ENCODE assay signal across 1 cellular context in the genomic region with DNA sequence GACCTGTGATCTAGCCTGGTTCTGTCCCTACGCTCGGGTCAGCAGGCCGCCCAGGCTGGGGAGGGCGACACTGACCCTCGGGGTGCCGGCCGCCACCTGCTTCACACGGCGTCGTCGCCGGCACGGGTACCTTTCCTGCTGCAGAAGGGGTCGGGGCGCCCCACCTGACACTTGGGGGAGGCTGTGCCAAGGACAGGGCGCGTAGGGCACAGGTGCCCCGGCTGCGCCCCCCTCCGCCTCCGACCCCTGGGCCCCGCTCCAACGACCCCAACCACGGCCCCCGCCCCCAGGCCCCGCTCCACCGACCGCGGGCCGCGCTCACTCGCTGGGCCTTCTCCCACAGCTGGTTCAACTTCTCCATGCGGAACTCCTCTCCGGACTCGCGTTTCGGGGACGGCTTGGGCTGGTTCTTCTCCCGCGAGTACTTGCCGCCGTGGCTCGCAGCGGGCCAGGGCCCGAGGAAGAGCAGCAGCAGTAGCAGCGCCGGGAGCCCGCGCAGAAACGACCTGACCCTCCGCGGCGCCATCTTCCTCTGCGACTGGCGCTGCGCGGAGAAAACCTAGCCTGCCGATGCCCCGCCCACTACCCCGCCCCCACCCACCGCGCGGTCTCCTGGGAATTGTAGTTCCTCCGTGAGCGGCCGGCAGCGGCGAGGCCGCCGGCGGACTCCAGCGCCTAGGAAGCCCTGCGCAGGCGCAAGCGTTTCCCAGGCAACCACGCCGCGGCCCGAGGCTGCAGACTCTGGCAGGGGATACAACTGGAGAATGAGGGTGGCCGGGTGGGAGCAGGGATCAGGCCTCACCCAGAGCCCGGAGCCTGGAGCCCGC.
TF ChIP-seq lines count a peak whose summit lies in the region.

A gene with protein sequence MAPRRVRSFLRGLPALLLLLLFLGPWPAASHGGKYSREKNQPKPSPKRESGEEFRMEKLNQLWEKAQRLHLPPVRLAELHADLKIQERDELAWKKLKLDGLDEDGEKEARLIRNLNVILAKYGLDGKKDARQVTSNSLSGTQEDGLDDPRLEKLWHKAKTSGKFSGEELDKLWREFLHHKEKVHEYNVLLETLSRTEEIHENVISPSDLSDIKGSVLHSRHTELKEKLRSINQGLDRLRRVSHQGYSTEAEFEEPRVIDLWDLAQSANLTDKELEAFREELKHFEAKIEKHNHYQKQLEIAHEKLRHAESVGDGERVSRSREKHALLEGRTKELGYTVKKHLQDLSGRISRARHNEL (minus strand): TSS at position 536 of the 827 bp plus-strand sequence. CDS start 10 bp downstream, at position 526.

TF ChIP-seq in HepG2, 621 proteins besides CTCF, POLR2A, EP300 and RAD21 (continued from another document and continues in another):
- TF ChIP-seq, protein P1, sequence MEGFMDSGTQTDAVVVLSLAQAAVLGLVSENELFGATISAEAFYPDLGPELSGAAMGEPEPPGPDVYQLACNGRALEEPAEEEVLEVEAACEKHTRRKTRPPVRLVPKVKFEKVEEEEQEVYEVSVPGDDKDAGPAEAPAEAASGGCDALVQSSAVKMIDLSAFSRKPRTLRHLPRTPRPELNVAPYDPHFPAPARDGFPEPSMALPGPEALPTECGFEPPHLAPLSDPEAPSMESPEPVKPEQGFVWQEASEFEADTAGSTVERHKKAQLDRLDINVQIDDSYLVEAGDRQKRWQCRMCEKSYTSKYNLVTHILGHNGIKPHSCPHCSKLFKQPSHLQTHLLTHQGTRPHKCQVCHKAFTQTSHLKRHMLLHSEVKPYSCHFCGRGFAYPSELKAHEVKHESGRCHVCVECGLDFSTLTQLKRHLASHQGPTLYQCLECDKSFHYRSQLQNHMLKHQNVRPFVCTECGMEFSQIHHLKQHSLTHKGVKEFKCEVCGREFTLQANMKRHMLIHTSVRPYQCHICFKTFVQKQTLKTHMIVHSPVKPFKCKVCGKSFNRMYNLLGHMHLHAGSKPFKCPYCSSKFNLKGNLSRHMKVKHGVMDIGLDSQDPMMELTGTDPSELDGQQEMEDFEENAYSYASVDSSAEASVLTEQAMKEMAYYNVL (CRISPR knock-in tag; IDR thresholded peaks at IDR 0.05; ENCODE audit: borderline replicate concordance): no peak
- TF ChIP-seq ZNF839 (CRISPR knock-in tag; IDR thresholded peaks at IDR 0.05; ENCODE audit: borderline replicate concordance) (no peak), ZNF326 (CRISPR knock-in tag; IDR thresholded peaks at IDR 0.05; ENCODE audit: borderline replicate concordance) (no peak), ZNF747 (CRISPR knock-in tag; IDR thresholded peaks at IDR 0.05; ENCODE audit: borderline replicate concordance) (0 out of 2 replicates have a peak, but pooled peaks have one; percentile 25), HNRNPLL (IDR thresholded peaks at IDR 0.05; ENCODE audit: low read depth, low read length, poor library complexity, severe bottlenecking) (peak; percentile 62), ZNF678 (CRISPR knock-in tag; IDR thresholded peaks at IDR 0.05) (0 out of 2 replicates have a peak, but pooled peaks have one; percentile 17), REST (IDR thresholded peaks at IDR 0.05; ENCODE audit: borderline replicate concordance in 1 of 2, low read depth in 1 of 2, low read length in 2 of 2) (peak in 1 of 2 experiments; percentile 69; a peak in 1 of 4 replicates), AHR (CRISPR knock-in tag; IDR thresholded peaks at IDR 0.05) (no peak), MTERF4 (CRISPR knock-in tag; IDR thresholded peaks at IDR 0.05) (peak; percentile 88; the same call in 1 of the 2 replicates), ZFP36L2 (CRISPR knock-in tag; IDR thresholded peaks at IDR 0.05) (no peak), CHD4 (IDR thresholded peaks at IDR 0.05; ENCODE audit: borderline replicate concordance, low read length) (no peak), PHF20 (CRISPR knock-in tag; IDR thresholded peaks at IDR 0.05) (peak; percentile 31; the same call in 1 of the 2 replicates), NFIB (CRISPR knock-in tag; IDR thresholded peaks at IDR 0.05; ENCODE audit: borderline replicate concordance) (no peak), SRSF9 (IDR thresholded peaks at IDR 0.05; ENCODE audit: borderline replicate concordance, insufficient read depth, low read depth, low read length, poor library complexity, severe bottlenecking) (no peak), ATF6 (CRISPR knock-in tag; conservative IDR thresholded peaks at IDR 0.05) (no peak), ZNF607 (CRISPR knock-in tag; IDR thresholded peaks at IDR 0.05; ENCODE audit: borderline replicate concordance) (no peak), ZNF788 (CRISPR knock-in tag; IDR thresholded peaks at IDR 0.05; ENCODE audit: borderline replicate concordance) (peak; percentile 84), ERF (CRISPR knock-in tag; IDR thresholded peaks at IDR 0.05) (peak; percentile 70; the same call in 1 of the 2 replicates), ZNF44 (CRISPR knock-in tag; IDR thresholded peaks at IDR 0.05) (no peak), ZNF660 (CRISPR knock-in tag; IDR thresholded peaks at IDR 0.05; ENCODE audit: borderline replicate concordance, low read depth) (no peak), HNRNPL (IDR thresholded peaks at IDR 0.05; ENCODE audit: low read depth, low read length) (no peak), ZNF574 (CRISPR knock-in tag; IDR thresholded peaks at IDR 0.05) (peak; percentile 85), ZFP82 (CRISPR knock-in tag; IDR thresholded peaks at IDR 0.05; ENCODE audit: borderline replicate concordance) (no peak)
- TF ChIP-seq, protein P2, sequence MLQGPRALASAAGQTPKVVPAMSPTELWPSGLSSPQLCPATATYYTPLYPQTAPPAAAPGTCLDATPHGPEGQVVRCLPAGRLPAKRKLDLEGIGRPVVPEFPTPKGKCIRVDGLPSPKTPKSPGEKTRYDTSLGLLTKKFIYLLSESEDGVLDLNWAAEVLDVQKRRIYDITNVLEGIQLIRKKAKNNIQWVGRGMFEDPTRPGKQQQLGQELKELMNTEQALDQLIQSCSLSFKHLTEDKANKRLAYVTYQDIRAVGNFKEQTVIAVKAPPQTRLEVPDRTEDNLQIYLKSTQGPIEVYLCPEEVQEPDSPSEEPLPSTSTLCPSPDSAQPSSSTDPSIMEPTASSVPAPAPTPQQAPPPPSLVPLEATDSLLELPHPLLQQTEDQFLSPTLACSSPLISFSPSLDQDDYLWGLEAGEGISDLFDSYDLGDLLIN (CRISPR knock-in tag; IDR thresholded peaks at IDR 0.05; ENCODE audit: borderline replicate concordance): 0 out of 2 replicates have a peak, but pooled peaks have one; percentile 76
- TF ChIP-seq, protein P3, sequence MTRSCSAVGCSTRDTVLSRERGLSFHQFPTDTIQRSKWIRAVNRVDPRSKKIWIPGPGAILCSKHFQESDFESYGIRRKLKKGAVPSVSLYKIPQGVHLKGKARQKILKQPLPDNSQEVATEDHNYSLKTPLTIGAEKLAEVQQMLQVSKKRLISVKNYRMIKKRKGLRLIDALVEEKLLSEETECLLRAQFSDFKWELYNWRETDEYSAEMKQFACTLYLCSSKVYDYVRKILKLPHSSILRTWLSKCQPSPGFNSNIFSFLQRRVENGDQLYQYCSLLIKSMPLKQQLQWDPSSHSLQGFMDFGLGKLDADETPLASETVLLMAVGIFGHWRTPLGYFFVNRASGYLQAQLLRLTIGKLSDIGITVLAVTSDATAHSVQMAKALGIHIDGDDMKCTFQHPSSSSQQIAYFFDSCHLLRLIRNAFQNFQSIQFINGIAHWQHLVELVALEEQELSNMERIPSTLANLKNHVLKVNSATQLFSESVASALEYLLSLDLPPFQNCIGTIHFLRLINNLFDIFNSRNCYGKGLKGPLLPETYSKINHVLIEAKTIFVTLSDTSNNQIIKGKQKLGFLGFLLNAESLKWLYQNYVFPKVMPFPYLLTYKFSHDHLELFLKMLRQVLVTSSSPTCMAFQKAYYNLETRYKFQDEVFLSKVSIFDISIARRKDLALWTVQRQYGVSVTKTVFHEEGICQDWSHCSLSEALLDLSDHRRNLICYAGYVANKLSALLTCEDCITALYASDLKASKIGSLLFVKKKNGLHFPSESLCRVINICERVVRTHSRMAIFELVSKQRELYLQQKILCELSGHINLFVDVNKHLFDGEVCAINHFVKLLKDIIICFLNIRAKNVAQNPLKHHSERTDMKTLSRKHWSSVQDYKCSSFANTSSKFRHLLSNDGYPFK (CRISPR knock-in tag; IDR thresholded peaks at IDR 0.05; ENCODE audit: borderline replicate concordance): no peak
- TF ChIP-seq, protein P4, sequence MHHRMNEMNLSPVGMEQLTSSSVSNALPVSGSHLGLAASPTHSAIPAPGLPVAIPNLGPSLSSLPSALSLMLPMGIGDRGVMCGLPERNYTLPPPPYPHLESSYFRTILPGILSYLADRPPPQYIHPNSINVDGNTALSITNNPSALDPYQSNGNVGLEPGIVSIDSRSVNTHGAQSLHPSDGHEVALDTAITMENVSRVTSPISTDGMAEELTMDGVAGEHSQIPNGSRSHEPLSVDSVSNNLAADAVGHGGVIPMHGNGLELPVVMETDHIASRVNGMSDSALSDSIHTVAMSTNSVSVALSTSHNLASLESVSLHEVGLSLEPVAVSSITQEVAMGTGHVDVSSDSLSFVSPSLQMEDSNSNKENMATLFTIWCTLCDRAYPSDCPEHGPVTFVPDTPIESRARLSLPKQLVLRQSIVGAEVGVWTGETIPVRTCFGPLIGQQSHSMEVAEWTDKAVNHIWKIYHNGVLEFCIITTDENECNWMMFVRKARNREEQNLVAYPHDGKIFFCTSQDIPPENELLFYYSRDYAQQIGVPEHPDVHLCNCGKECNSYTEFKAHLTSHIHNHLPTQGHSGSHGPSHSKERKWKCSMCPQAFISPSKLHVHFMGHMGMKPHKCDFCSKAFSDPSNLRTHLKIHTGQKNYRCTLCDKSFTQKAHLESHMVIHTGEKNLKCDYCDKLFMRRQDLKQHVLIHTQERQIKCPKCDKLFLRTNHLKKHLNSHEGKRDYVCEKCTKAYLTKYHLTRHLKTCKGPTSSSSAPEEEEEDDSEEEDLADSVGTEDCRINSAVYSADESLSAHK (CRISPR knock-in tag; IDR thresholded peaks at IDR 0.05; ENCODE audit: borderline replicate concordance): no peak
